Comparison of ENCODE assay signal across 1 cellular context in genomic region chr11:126355324-126355925, GRCh38.
TF ChIP-seq lines count a peak whose summit lies in the region.

Gene ST3GAL4, plus strand, starts transcription at chr11:126355686. Its CDS starts 50,470 bp downstream, at chr11:126406156.

TF ChIP-seq in K562, 482 proteins besides CTCF, POLR2A, EP300 and RAD21 (continued from another document and continues in another):
- no peak for TF ChIP-seq MBD1 (CRISPR knock-in tag; IDR thresholded peaks at IDR 0.05)
- TF ChIP-seq HBP1 (CRISPR knock-in tag; IDR thresholded peaks at IDR 0.05) = no peak
- peak; percentile 46; the same call in 1 of the 2 replicates for TF ChIP-seq ZFX (CRISPR knock-in tag; IDR thresholded peaks at IDR 0.05)
- no peak for TF ChIP-seq MIER1 (IDR thresholded peaks at IDR 0.05; ENCODE audit: low read depth)
- no peak for TF ChIP-seq MED1 (CRISPR knock-in tag; IDR thresholded peaks at IDR 0.05; ENCODE audit: borderline replicate concordance)
- no peak for TF ChIP-seq SETDB1 (IDR thresholded peaks at IDR 0.05; ENCODE audit: low read length)
- peak; percentile 85 for TF ChIP-seq RBFOX2 (IDR thresholded peaks at IDR 0.05; ENCODE audit: low read depth, low read length)
- TF ChIP-seq DMBX1 (CRISPR knock-in tag; IDR thresholded peaks at IDR 0.05; ENCODE audit: borderline replicate concordance) = no peak
- no peak for TF ChIP-seq ZNF668 (CRISPR knock-in tag; IDR thresholded peaks at IDR 0.05)
- TF ChIP-seq DNMT1 (IDR thresholded peaks at IDR 0.05) = no peak
- TF ChIP-seq ZBTB9 (CRISPR knock-in tag; IDR thresholded peaks at IDR 0.05) = 0 out of 2 replicates have a peak, but pooled peaks have one; percentile 50
- no peak; the same call in 1 of the 2 replicates for TF ChIP-seq NFIC (IDR thresholded peaks at IDR 0.05)
- TF ChIP-seq ZNF707 (CRISPR knock-in tag; conservative IDR thresholded peaks at IDR 0.05) = no peak
- TF ChIP-seq XRCC5 (IDR thresholded peaks at IDR 0.05; ENCODE audit: low read depth, low read length) = no peak
- no peak for TF ChIP-seq TGIF2 (CRISPR knock-in tag; IDR thresholded peaks at IDR 0.05)
- TF ChIP-seq FOXP4 (CRISPR knock-in tag; IDR thresholded peaks at IDR 0.05; ENCODE audit: borderline replicate concordance) = no peak
- peak; percentile 43; the same call in 1 of the 2 replicates for TF ChIP-seq ZBTB7A (IDR thresholded peaks at IDR 0.05; ENCODE audit: borderline replicate concordance, control insufficient read depth, low read depth, low read length)
- no peak for TF ChIP-seq NCOA6 (IDR thresholded peaks at IDR 0.05)
- no peak for TF ChIP-seq ZNF445 (CRISPR knock-in tag; IDR thresholded peaks at IDR 0.05; ENCODE audit: low read depth)
- TF ChIP-seq HLTF (IDR thresholded peaks at IDR 0.05) = no peak
- TF ChIP-seq JUND (IDR thresholded peaks at IDR 0.05; ENCODE audit: borderline replicate concordance, low read depth, low read length) = no peak
- no peak for TF ChIP-seq JUND (tag; IDR thresholded peaks at IDR 0.05; ENCODE audit: borderline replicate concordance, low read depth, low read length)
- no peak for TF ChIP-seq EWSR1 (IDR thresholded peaks at IDR 0.05; ENCODE audit: borderline replicate concordance, low read depth, partially characterized antibody)
- peak; percentile 30; the same call in 1 of the 2 replicates for TF ChIP-seq HDAC2 (IDR thresholded peaks at IDR 0.05)
- TF ChIP-seq SUPT5H (IDR thresholded peaks at IDR 0.05) = peak; percentile 74
- no peak for TF ChIP-seq ADNP (tag; IDR thresholded peaks at IDR 0.05)
- TF ChIP-seq BACH1 (tag; IDR thresholded peaks at IDR 0.05) = no peak
- TF ChIP-seq ZKSCAN8 (CRISPR knock-in tag; IDR thresholded peaks at IDR 0.05) = no peak
- TF ChIP-seq RUNX1 (IDR thresholded peaks at IDR 0.05; ENCODE audit: low read depth) = no peak
- TF ChIP-seq SIN3A (IDR thresholded peaks at IDR 0.05; ENCODE audit: borderline replicate concordance in 2 of 2, control insufficient read depth in 1 of 2, low read depth in 2 of 2, low read length in 2 of 2) = peak in 1 of 2 experiments; percentile 37; a peak in 1 of 4 replicates
- no peak for TF ChIP-seq RNF219 (CRISPR knock-in tag; IDR thresholded peaks at IDR 0.05)
- TF ChIP-seq E2F4 (CRISPR knock-in tag; IDR thresholded peaks at IDR 0.05; ENCODE audit: low read depth) = no peak
- no peak for TF ChIP-seq ETS2 (tag; IDR thresholded peaks at IDR 0.05; ENCODE audit: borderline replicate concordance, poor library complexity, severe bottlenecking)
- TF ChIP-seq THAP12 (CRISPR knock-in tag; IDR thresholded peaks at IDR 0.05) = no peak
- no peak for TF ChIP-seq ZBTB43 (CRISPR knock-in tag; IDR thresholded peaks at IDR 0.05)
- TF ChIP-seq NFYB (IDR thresholded peaks at IDR 0.05; ENCODE audit: extremely low read depth, insufficient read length) = no peak
- no peak for TF ChIP-seq SMARCC2 (IDR thresholded peaks at IDR 0.05; ENCODE audit: low read depth)
- TF ChIP-seq MAFK (IDR thresholded peaks at IDR 0.05; ENCODE audit: low read length) = no peak
- no peak for TF ChIP-seq ZBTB12 (CRISPR knock-in tag; IDR thresholded peaks at IDR 0.05)
- TF ChIP-seq KAT7 (CRISPR knock-in tag; IDR thresholded peaks at IDR 0.05; ENCODE audit: borderline replicate concordance) = peak; percentile 54; the same call in 1 of the 2 replicates
- TF ChIP-seq XRCC4 (IDR thresholded peaks at IDR 0.05; ENCODE audit: extremely low read depth, insufficient read depth, insufficient read length) = no peak
- TF ChIP-seq UBTF (IDR thresholded peaks at IDR 0.05; ENCODE audit: borderline replicate concordance in 1 of 2, low read depth in 2 of 2, low read length in 2 of 2) = 0 out of 4 replicates have a peak, but pooled peaks of 1 of the 2 experiments have one; percentile 58
- TF ChIP-seq ZFPM2 (CRISPR knock-in tag; IDR thresholded peaks at IDR 0.05) = no peak
